Comparison of ENCODE assay signal across 26 cellular contexts in genomic region chr9:26142631-26143030, GRCh38.
"Had no signal": no experiment of that assay in that cellular context is flagged by ENCODE, and none has a peak within 500 bp of the region (broad histone marks: within the 10 kb centered on the region; RNA-seq: fewer than 3 reads in every experiment).

No MANE protein-coding gene starts in this region.

- H3K4me3 ChIP-seq: body of pancreas, K562, SJCRH30, SK-N-MC had no signal

- ATAC-seq: activated CD8-positive, alpha-beta T cell treated with anti-CD3 and anti-CD28 coated beads for 36 hours; activated T-cell treated with anti-CD3 and anti-CD28 coated beads, Interleukin-2, amount 50 U/mL, for 72 hours; activated T-helper 17 cell treated with anti-CD3 and anti-CD28 coated beads, Interleukin-2, amount 50 U/mL, for 72 hours; body of pancreas; K562 had no signal

- H3K4me1 ChIP-seq: body of pancreas, SJCRH30 had no signal

- H3K9me3 ChIP-seq: body of pancreas, SJCRH30 had no signal

- H3K36me3 ChIP-seq: SJCRH30 had no signal

- H3K27me3 ChIP-seq: body of pancreas, SJCRH30 had no signal

- DNase-seq: activated CD4-positive, alpha-beta T cell treated with anti-CD3 and anti-CD28 coated beads, Interleukin-2, amount 10 ng/mL, durations not matched to agents 24 days and 14 days; activated CD4-positive, alpha-beta T cell treated with anti-CD3 and anti-CD28 coated beads, Interleukin-2, amount 50 U/mL, for 4 hours; activated CD8-positive, alpha-beta T cell treated with anti-CD3 and anti-CD28 coated beads for 36 hours; activated gamma-delta T cell; activated naive CD4-positive, alpha-beta T cell treated with Interleukin-2 at 50 U/mL for 16 hours; activated naive CD8-positive, alpha-beta T cell treated with anti-CD3 and anti-CD28 coated beads, Interleukin-2, amount 10 ng/mL, durations not matched to agents 7 days and 5 days; activated T-cell treated with anti-CD3 and anti-CD28 coated beads, Interleukin-2, amount 50 U/mL, for 1 hour; activated T-cell treated with anti-CD3 and anti-CD28 coated beads, Interleukin-2, amount 50 U/mL, for 72 hours; body of pancreas; central memory CD4-positive, alpha-beta T cell; IMR-90; NCI-H1105 treated with DMSO at 0.1 percent for 48 hours; NCI-H1436; NCI-H1694; NCI-H1930; NCI-H345; NCI-H510A; NCI-H526; NCI-H748 treated with DMSO at 0.1 percent for 48 hours; NK-92 treated with Interleukin-12 subunit alpha and Interleukin-12 subunit beta, amount 100 ng/mL, for 24 hours; SHP77; SJCRH30; T1000 had no signal

- H3K27ac ChIP-seq: body of pancreas, SJCRH30, SK-N-MC had no signal
